8 cellular contexts compared by ENCODE assay signal in genomic region chr6:8219352-8219943, GRCh38.
DNase-seq lines count a peak whose midpoint lies in the region; ATAC-seq and TF ChIP-seq lines count a peak whose summit lies in the region.

No MANE protein-coding gene starts in this region.

- in situ Hi-C loops in astrocyte of the cerebellum (cut with HindIII; ENCODE audit: low sequenced_read_pairs): no loop called here

- peak; percentile 70 for TF ChIP-seq CTCF in astrocyte of the cerebellum (IDR thresholded peaks at IDR 0.05; ENCODE audit: low read depth, low read length, missing control alignments)

- DNase-seq in DMS 273 (lab: John Stamatoyannopoulos, UW; ENCODE audit: unreplicated experiment) (peak; percentile 67), OCI-M1 (lab: John Stamatoyannopoulos, UW) (peak; percentile 77), astrocyte of the cerebellum (ENCODE audit: low read depth) (peak; percentile 32), iris pigment epithelial cell (ENCODE audit: low read depth) (peak; percentile 62), occipital lobe (lab: John Stamatoyannopoulos, UW) (no peak)
- peak; percentile 3 for DNase-seq in stimulated activated CD8-positive, alpha-beta memory T cell treated with anti-CD3 and anti-CD28 coated beads, Interleukin-12 subunit alpha, Interleukin-12 subunit beta, amount 100 ng/mL, for 1 hour (ENCODE audit: low read depth)

- no peak overlapping the region for H3K4me3 ChIP-seq in astrocyte of the cerebellum (ENCODE audit: low read depth, low read length)

- ATAC-seq in GM19043 (IDR thresholded peaks at IDR 0.05; ENCODE audit: low read depth, unreplicated experiment) (peak; percentile 82), HG03439 (IDR thresholded peaks at IDR 0.05; ENCODE audit: unreplicated experiment) (peak; percentile 78)
